ENCODE assay signal across 25 cellular contexts in the genomic region with DNA sequence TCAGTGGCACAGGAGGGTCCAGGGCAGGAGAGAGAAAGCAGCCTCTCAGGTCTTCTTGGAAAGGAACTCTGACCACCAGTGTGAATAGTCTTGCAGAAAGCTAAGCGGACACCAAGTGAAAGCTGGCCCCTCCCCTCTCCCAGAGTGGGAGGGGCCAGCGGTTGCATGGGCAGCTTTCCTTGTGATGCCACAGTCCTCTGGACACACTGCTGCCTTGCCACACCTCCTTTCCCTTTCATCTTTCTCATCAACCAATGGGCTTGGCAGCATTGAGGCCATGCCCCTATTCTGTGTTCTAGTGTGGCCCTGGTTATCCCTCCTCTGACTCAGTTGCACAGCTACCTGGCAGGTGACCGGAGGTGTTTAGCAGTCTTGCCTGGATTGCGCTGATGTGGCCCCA. TPM values are rescaled to one million over a fixed set of nuclear protein-coding genes. Genes with fewer than 3 reads are reported as not detected.
DNase-seq lines count a peak whose midpoint lies in the region; ATAC-seq, FAIRE-seq and TF ChIP-seq lines count a peak whose summit lies in the region.
"Had no signal": no experiment of that assay in that cellular context is flagged by ENCODE, and none has a peak within 500 bp of the region (broad histone marks: within the 10 kb centered on the region; RNA-seq: fewer than 3 reads in every experiment).

No MANE protein-coding gene starts in this region.

- no peaks in the 10 kb centered on the region for H3K4me1 ChIP-seq in K562 (replicated peaks in 1 of 2; ENCODE audit: control insufficient read depth in 2 of 2, insufficient read depth in 2 of 2, low read length in 2 of 2)

- in situ Hi-C loops in K562 (cut with MboI): no loop called here

- no peaks in the 10 kb centered on the region for H4K20me1 ChIP-seq in K562 (replicated peaks; ENCODE audit: control insufficient read depth, insufficient read depth, low read length)

- peaks cover 9% of the 10 kb centered on the region for H3K27me3 Mint-ChIP-seq in nephron progenitor cell (ENCODE audit: low read depth, poor library complexity)
- H3K27me3 Mint-ChIP-seq: CD4-positive, CD25-positive, alpha-beta regulatory T cell; stimulated activated naive CD8-positive, alpha-beta T cell treated with anti-CD3 and anti-CD28 coated beads, Interleukin-15, Interleukin-2, amounts not matched to agents 100 ng/mL and 50 ng/mL, for 24 hours had no signal

- H3K36me3 ChIP-seq in K562 (ENCODE audit: control insufficient read depth, insufficient read depth, low read length): no peaks in the 10 kb centered on the region
- H3K36me3 ChIP-seq: right lobe of liver had no signal

- no peak for TF ChIP-seq RAD21 in K562 (CRISPR knock-in tag; conservative IDR thresholded peaks at IDR 0.05 in 1 of 2, IDR thresholded peaks at IDR 0.05 in 1 of 2)

- H3K9ac ChIP-seq in K562 (ENCODE audit: insufficient read depth in 1 of 2, low read depth in 2 of 2, low read length in 2 of 2): no peak overlapping the region

- no peak overlapping the region for H3K4me2 ChIP-seq in K562 (ENCODE audit: insufficient read depth, low read length)

- no peak overlapping the region for H3K4me3 ChIP-seq in K562
- H3K4me3 ChIP-seq: right lobe of liver had no signal

- no peak overlapping the region for H2AFZ ChIP-seq in K562 (ENCODE audit: low read depth, low read length)

- intact Hi-C loops in K562 (cut with micrococcal nuclease): loop anchor here (5.0 to 10.0 kb wide), 2 partner anchors 70 to 668 kb away; no protein-coding TSS in a partner anchor

- no peak for TF ChIP-seq POLR2A in K562 (conservative IDR thresholded peaks at IDR 0.05)

- H3K4me3 Mint-ChIP-seq in nephron progenitor cell: no peak overlapping the region
- H3K4me3 Mint-ChIP-seq: CD4-positive, CD25-positive, alpha-beta regulatory T cell; stimulated activated naive CD8-positive, alpha-beta T cell treated with anti-CD3 and anti-CD28 coated beads, Interleukin-15, Interleukin-2, amounts not matched to agents 100 ng/mL and 50 ng/mL, for 24 hours; type B pancreatic cell had no signal

- DNase-seq in DMS 273 (lab: John Stamatoyannopoulos, UW; ENCODE audit: unreplicated experiment) (peak; percentile 3), DMS 273 treated with DMSO at 0.1 percent for 48 hours (lab: John Stamatoyannopoulos, UW) (no peak), LHCN-M2 (ENCODE audit: low read depth) (peak; percentile 8), K562 (ENCODE audit: extremely low read depth in 1 of 4, low spot score in 3 of 4) (peak; percentile 21 to 32 (median 26)), nephron progenitor cell (peak; percentile 37)
- DNase-seq in effector CD8-positive, alpha-beta T cell (lab: John Stamatoyannopoulos, UW): no peak
- no peak for DNase-seq in activated CD4-positive, alpha-beta T cell treated with anti-CD3 and anti-CD28 coated beads for 4 hours
- DNase-seq: activated CD4-positive, CD25-positive, alpha-beta regulatory T cell treated with anti-CD3 and anti-CD28 coated beads, Interleukin-2, amount 50 U/mL, for 72 hours; aorta; CD4-positive, CD25-positive, alpha-beta regulatory T cell; cerebellar nuclear complex; GF-D8; GOT3; hippocampal formation; left colon; NCI-H1436 treated with DMSO at 0.1 percent for 48 hours; right lobe of liver; T-helper 2 cell had no signal

- 36% methylated on average over 4 of the region's 4 CpGs for WGBS in K562 (ENCODE audit: insufficient coverage, low coverage, missing lambda C conversion rate)

- no peak for TF ChIP-seq CTCF in K562 (IDR thresholded peaks at IDR 0.05 in 2 of 3, conservative IDR thresholded peaks at IDR 0.05 in 1 of 3; ENCODE audit: insufficient read depth in 2 of 3, low read depth in 1 of 3, low read length in 3 of 3)
- no peak for TF ChIP-seq CTCF in nephron progenitor cell (IDR thresholded peaks at IDR 0.05)

- peaks cover 15% of the 10 kb centered on the region for H3K4me1 Mint-ChIP-seq in nephron progenitor cell
- H3K4me1 Mint-ChIP-seq: CD4-positive, CD25-positive, alpha-beta regulatory T cell had no signal

- no peak overlapping the region for H3K27ac ChIP-seq in K562 (ENCODE audit: extremely low read depth, low read depth, low read length)
- H3K27ac ChIP-seq: 22Rv1, right lobe of liver had no signal

- H3K27ac Mint-ChIP-seq in nephron progenitor cell: no peak overlapping the region
- H3K27ac Mint-ChIP-seq: stimulated activated naive CD8-positive, alpha-beta T cell treated with anti-CD3 and anti-CD28 coated beads, Interleukin-15, Interleukin-2, amounts not matched to agents 100 ng/mL and 50 ng/mL, for 24 hours had no signal

- TF ChIP-seq EP300 in K562 (IDR thresholded peaks at IDR 0.05; ENCODE audit: low read length): no peak

- H3K36me3 Mint-ChIP-seq in nephron progenitor cell (ENCODE audit: low read depth): no peaks in the 10 kb centered on the region
- H3K36me3 Mint-ChIP-seq: type B pancreatic cell had no signal

- no peak for FAIRE-seq in K562 (lab: Jason Lieb, UNC)
- FAIRE-seq: GM12891 had no signal

- no TSS peak for BruUV-seq in K562 (replicated peaks; lab: Mats Ljungman, UMichigan)

- no peaks in the 10 kb centered on the region for H3K79me2 ChIP-seq in K562 (ENCODE audit: control insufficient read depth, insufficient read depth, low read length)

- peaks cover 0 to 11% of the 10 kb centered on the region in 2 experiments; a peak in 3 of 5 replicates for H3K27me3 ChIP-seq in K562 (ENCODE audit: control insufficient read depth in 2 of 2, insufficient read depth in 2 of 2, low read length in 2 of 2)
- H3K27me3 ChIP-seq: right lobe of liver had no signal

- H3K9me1 ChIP-seq in K562 (ENCODE audit: control insufficient read depth, insufficient read depth, low read length): no peaks in the 10 kb centered on the region

- H3K9me3 Mint-ChIP-seq in nephron progenitor cell: no peaks in the 10 kb centered on the region
- H3K9me3 Mint-ChIP-seq: CD4-positive, CD25-positive, alpha-beta regulatory T cell; stimulated activated naive CD8-positive, alpha-beta T cell treated with anti-CD3 and anti-CD28 coated beads, Interleukin-15, Interleukin-2, amounts not matched to agents 100 ng/mL and 50 ng/mL, for 24 hours; type B pancreatic cell had no signal

- CTCF ChIA-PET in K562 (lab: Yijun Ruan, JAX; ENCODE audit: low intra/inter-chr PET ratio): no interaction called here

- peak; percentile 84 for ATAC-seq in K562
- ATAC-seq in HG03095 (IDR thresholded peaks at IDR 0.05; ENCODE audit: unreplicated experiment): no peak
- ATAC-seq: left colon, Right ventricle myocardium inferior had no signal

- no peaks in the 10 kb centered on the region for H3K9me3 ChIP-seq in K562 (replicated peaks; ENCODE audit: control insufficient read depth, insufficient read depth, low read depth, low read length)
- H3K9me3 ChIP-seq: right lobe of liver had no signal

- POLR2A ChIA-PET in K562 (lab: Yijun Ruan, JAX): no interaction called here

TF ChIP-seq in K562, 482 proteins besides CTCF, POLR2A, EP300 and RAD21 (continues in another document):
- no peak for TF ChIP-seq LCOR (CRISPR knock-in tag; IDR thresholded peaks at IDR 0.05)
- no peak for TF ChIP-seq ZNF644 (tag; IDR thresholded peaks at IDR 0.05; ENCODE audit: low read depth)
- TF ChIP-seq ZBTB11 (CRISPR knock-in tag; IDR thresholded peaks at IDR 0.05): no peak
- no peak for TF ChIP-seq RHOXF2B (CRISPR knock-in tag; conservative IDR thresholded peaks at IDR 0.05)
- TF ChIP-seq FOXJ2 (tag; IDR thresholded peaks at IDR 0.05): no peak
- no peak for TF ChIP-seq HMG20B (CRISPR knock-in tag; IDR thresholded peaks at IDR 0.05)
- no peak for TF ChIP-seq FOS (IDR thresholded peaks at IDR 0.05; ENCODE audit: extremely low read depth, insufficient read length)
- TF ChIP-seq XRCC4 (IDR thresholded peaks at IDR 0.05; ENCODE audit: extremely low read depth, insufficient read depth, insufficient read length): no peak

RNA-seq across cellular contexts. Expression of gene GOLGA6B, which starts 49.7 kb away (rescaled TPM):
- total RNA-seq in LHCN-M2 (2014; rRNA removed) (not detected in 2 replicates), K562 (2014; rRNA removed) (not detected in 2 replicates), K562 (2014; rRNA removed; fragmentation: Illumina TruSeq; extraction: Trizol) (not detected in 2 replicates), K562 (2015; rRNA removed; fragmentation: Illumina TruSeq; extraction: Trizol) (not detected in 2 replicates), K562 (2021) (not detected in 2 replicates)
- polyA plus RNA-seq in LHCN-M2 (2012): not detected
- total RNA-seq in K562 (2011; cell fraction: chromatin; rRNA removed; ENCODE audit: low replicate concordance): not detected in 2 replicates
- total RNA-seq in K562 (2011; cell fraction: nucleolus; rRNA removed): not detected in 2 replicates
- not detected in 2 replicates for total RNA-seq in K562 (2011; cell fraction: nucleoplasm; rRNA removed)
- polyA plus RNA-seq in K562 (2011; rRNA removed) (not detected in 2 replicates), K562 (2014; fragmentation: Illumina TruSeq; extraction: Trizol) (not detected in 2 replicates), K562 (2014; fragmentation: Nextera tagmentation; extraction: Ambion mirVana) (not detected), K562 (2014; rRNA removed) (not detected in 2 replicates)
- not detected in 2 replicates for polyA plus RNA-seq in K562 (2011; cell fraction: cytosol; rRNA removed)
- polyA plus RNA-seq in K562 (2011; cell fraction: nucleus; rRNA removed): not detected in 2 replicates
- polyA plus RNA-seq in K562 (2012): not detected in 2 replicates
- polyA minus RNA-seq in K562 (2011; rRNA and poly(A)+ RNA removed): not detected in 2 replicates
- polyA minus RNA-seq in K562 (2011; cell fraction: cytosol; rRNA and poly(A)+ RNA removed): not detected in 2 replicates
- polyA minus RNA-seq in K562 (2011; cell fraction: nucleus; rRNA and poly(A)+ RNA removed): not detected in 2 replicates
- total RNA-seq: aorta; CD4-positive, CD25-positive, alpha-beta regulatory T cell; left colon; omental fat pad; Right ventricle myocardium inferior had no signal
- polyA plus RNA-seq: aorta; CD4-positive, CD25-positive, alpha-beta regulatory T cell had no signal

Comparison
In these comparisons a context has a peak if more than half of its experiments do, and no peak if none do; other contexts are left out.
1. DNase-seq: peak in DMS 273 (single experiment), LHCN-M2 (single experiment), K562 (4 of 4) and nephron progenitor cell (single experiment); none in DMS 273 treated with DMSO at 0.1 percent for 48 hours (single experiment), effector CD8-positive, alpha-beta T cell (single experiment) and activated CD4-positive, alpha-beta T cell treated with anti-CD3 and anti-CD28 coated beads for 4 hours (0 of 2).